Comparison of ENCODE assay signal across 24 cellular contexts in genomic region chr16:152141-153128, GRCh38. TPM values are rescaled to one million over a fixed set of nuclear protein-coding genes. Genes with fewer than 3 reads are reported as not detected.
DNase-seq lines count a peak whose midpoint lies in the region; ATAC-seq, FAIRE-seq and TF ChIP-seq lines count a peak whose summit lies in the region.
"Had no signal": no experiment of that assay in that cellular context is flagged by ENCODE, and none has a peak within 500 bp of the region (broad histone marks: within the 10 kb centered on the region; RNA-seq: fewer than 3 reads in every experiment).

Gene HBZ (plus strand): TSS chr16:152644. CDS start chr16:152910, 266 bp downstream.

- H3K9me3 Mint-ChIP-seq in neural crest cell, result no peaks in the 10 kb centered on the region
- no peaks in the 10 kb centered on the region for H3K9me3 Mint-ChIP-seq in activated naive CD4-positive, alpha-beta T cell treated with anti-CD3 and anti-CD28 coated beads for 36 hours
- H3K9me3 Mint-ChIP-seq: naive thymus-derived CD4-positive, alpha-beta T cell had no signal

- H3K9ac ChIP-seq in BLaER1, result no peak within 1 kb of the TSS
- H3K9ac ChIP-seq in K562 (ENCODE audit: insufficient read depth in 1 of 2, low read depth in 2 of 2, low read length in 2 of 2), result peak within 1 kb of the TSS; percentile 36 to 73; a peak in 3 of 4 replicates
- H3K9ac ChIP-seq: KMS-11 had no signal

- H3K27me3 ChIP-seq in BLaER1 (peaks cover 35% of the 10 kb centered on the region), K562 (ENCODE audit: control insufficient read depth in 2 of 2, insufficient read depth in 2 of 2, low read length in 2 of 2) (no peaks in the 10 kb centered on the region), esophagus muscularis mucosa (peaks cover 3 to 63% (median 28%) of the 10 kb centered on the region in 4 donors)
- H3K27me3 ChIP-seq: right lobe of liver had no signal

- 24% methylated on average over 13 of the region's 17 CpGs for WGBS in K562 (ENCODE audit: insufficient coverage, low coverage, missing lambda C conversion rate)
- 64% methylated on average over 10 of the region's 17 CpGs for WGBS in esophagus muscularis mucosa

- intact Hi-C loops in K562 (cut with micrococcal nuclease), result no loop called here
- intact Hi-C loops in esophagus muscularis mucosa (cut with DNase I), result no loop called here
- intact Hi-C loops in activated naive CD4-positive, alpha-beta T cell treated with anti-CD3 and anti-CD28 coated beads for 36 hours (cut with micrococcal nuclease), result no loop called here

- peaks cover 77% of the 10 kb centered on the region for H3K27me3 Mint-ChIP-seq in neural crest cell (ENCODE audit: low read depth)
- H3K27me3 Mint-ChIP-seq in activated naive CD4-positive, alpha-beta T cell treated with anti-CD3 and anti-CD28 coated beads for 36 hours (ENCODE audit: low read depth), result peaks cover 23% of the 10 kb centered on the region

- H3K4me2 ChIP-seq in BLaER1, result peak within 1 kb of the TSS; percentile 53
- peak within 1 kb of the TSS; percentile 67 for H3K4me2 ChIP-seq in K562 (ENCODE audit: insufficient read depth, low read length)
- H3K4me2 ChIP-seq: KMS-11 had no signal

- H3K4me1 Mint-ChIP-seq in neural crest cell, result peaks cover 7% of the 10 kb centered on the region
- H3K4me1 Mint-ChIP-seq in activated naive CD4-positive, alpha-beta T cell treated with anti-CD3 and anti-CD28 coated beads for 36 hours (ENCODE audit: low read depth), result peaks cover 7% of the 10 kb centered on the region

- POLR2A ChIA-PET in K562 (lab: Yijun Ruan, JAX), result interaction anchor here (1.0 kb wide), 1 partner anchor 9 kb away, joined by 3 read pairs; no protein-coding TSS in a partner anchor

- H4K20me1 ChIP-seq in BLaER1 (no peaks in the 10 kb centered on the region), K562 (replicated peaks; ENCODE audit: control insufficient read depth, insufficient read depth, low read length) (no peaks in the 10 kb centered on the region)

- FAIRE-seq in K562 (lab: Jason Lieb, UNC), result peak; percentile 88
- FAIRE-seq: kidney, TTC549 had no signal

- TF ChIP-seq EP300 in K562 (IDR thresholded peaks at IDR 0.05; ENCODE audit: low read length), result no peak
- TF ChIP-seq EP300 in esophagus muscularis mucosa (IDR thresholded peaks at IDR 0.05), result no peak

- DNase-seq in GM12865 (ENCODE audit: low read depth) (peak; percentile 28), K562 (ENCODE audit: extremely low read depth in 1 of 4, low spot score in 3 of 4) (peak; percentile 71 to 86 (median 80)), neural crest cell (ENCODE audit: low read depth, low spot score) (no peak), esophagus muscularis mucosa (ENCODE audit: extremely low spot score) (no peak), amygdala (lab: John Stamatoyannopoulos, UW) (no peak), AG08396 (ENCODE audit: low spot score) (no peak)
- DNase-seq in activated naive CD4-positive, alpha-beta T cell treated with anti-CD3 and anti-CD28 coated beads for 36 hours, result no peak
- DNase-seq: CD4-positive, alpha-beta memory T cell; kidney; mesenchymal stem cell; naive thymus-derived CD4-positive, alpha-beta T cell; NCI-H1694 treated with DMSO at 0.1 percent for 48 hours; PC-3; SHP77 treated with DMSO at 0.1 percent for 48 hours had no signal

- in situ Hi-C loops in K562 (cut with MboI), result no loop called here

- no TSS peak for BruUV-seq in K562 (replicated peaks; lab: Mats Ljungman, UMichigan)

- H3K36me3 ChIP-seq in BLaER1 (no peaks in the 10 kb centered on the region), K562 (ENCODE audit: control insufficient read depth, insufficient read depth, low read length) (no peaks in the 10 kb centered on the region), esophagus muscularis mucosa (no peaks in the 10 kb centered on the region)
- H3K36me3 ChIP-seq: right lobe of liver, suprapubic skin had no signal

- H3K79me2 ChIP-seq in K562 (ENCODE audit: control insufficient read depth, insufficient read depth, low read length), result peaks cover 2% of the 10 kb centered on the region; the same call in 1 of the 3 replicates

- H3K4me3 ChIP-seq in BLaER1 (no peak within 1 kb of the TSS), GM12865 (ENCODE audit: low read depth, low read length) (no peak within 1 kb of the TSS), K562 (peak within 1 kb of the TSS; percentile 26), esophagus muscularis mucosa (no peak within 1 kb of the TSS)
- H3K4me3 ChIP-seq: coronary artery, right lobe of liver had no signal

- CTCF ChIA-PET in K562 (lab: Yijun Ruan, JAX; ENCODE audit: low intra/inter-chr PET ratio), result no interaction called here
- CTCF ChIA-PET in activated naive CD4-positive, alpha-beta T cell treated with anti-CD3 and anti-CD28 coated beads for 36 hours (lab: Charles Lee), result no interaction called here

- TF ChIP-seq CTCF in GM12865 (IDR thresholded peaks at IDR 0.05; ENCODE audit: insufficient read depth, low read depth, low read length, missing control alignments) (no peak), K562 (IDR thresholded peaks at IDR 0.05 in 2 of 3, conservative IDR thresholded peaks at IDR 0.05 in 1 of 3; ENCODE audit: insufficient read depth in 2 of 3, low read depth in 1 of 3, low read length in 3 of 3) (no peak), neural crest cell (conservative IDR thresholded peaks at IDR 0.05) (no peak), esophagus muscularis mucosa (IDR thresholded peaks at IDR 0.05) (no peak)

- peak; percentile 66 for TF ChIP-seq POLR2A in K562 (conservative IDR thresholded peaks at IDR 0.05)
- TF ChIP-seq POLR2A in esophagus muscularis mucosa (IDR thresholded peaks at IDR 0.05; ENCODE audit: low read depth), result no peak

- H2AFZ ChIP-seq in K562 (ENCODE audit: low read depth, low read length), result no peak within 1 kb of the TSS

- peak; percentile 84 for ATAC-seq in K562
- ATAC-seq: naive thymus-derived CD4-positive, alpha-beta T cell; PC-3 had no signal

- H3K27ac ChIP-seq in BLaER1, result no peak within 1 kb of the TSS
- H3K27ac ChIP-seq in K562 (ENCODE audit: extremely low read depth, low read depth, low read length), result peak within 1 kb of the TSS; percentile 1; the same call in 2 of the 3 replicates
- no peak within 1 kb of the TSS for H3K27ac ChIP-seq in esophagus muscularis mucosa (replicated peaks in 1 of 4)
- H3K27ac ChIP-seq: coronary artery, KMS-11, right lobe of liver, suprapubic skin had no signal

- no peaks in the 10 kb centered on the region for H3K36me3 Mint-ChIP-seq in neural crest cell (ENCODE audit: low read depth)
- no peaks in the 10 kb centered on the region for H3K36me3 Mint-ChIP-seq in activated naive CD4-positive, alpha-beta T cell treated with anti-CD3 and anti-CD28 coated beads for 36 hours (ENCODE audit: low read depth)
- H3K36me3 Mint-ChIP-seq: CD4-positive, alpha-beta memory T cell had no signal

- H3K9me3 ChIP-seq in BLaER1 (no peaks in the 10 kb centered on the region), K562 (replicated peaks; ENCODE audit: control insufficient read depth, insufficient read depth, low read depth, low read length) (0 out of 2 replicates have a peak, but pooled peaks cover 2% of the 10 kb centered on the region), esophagus muscularis mucosa (no peaks in the 10 kb centered on the region)
- H3K9me3 ChIP-seq: right lobe of liver, suprapubic skin had no signal

- H3K4me3 Mint-ChIP-seq in neural crest cell, result peak within 1 kb of the TSS; percentile 65
- H3K4me3 Mint-ChIP-seq in activated naive CD4-positive, alpha-beta T cell treated with anti-CD3 and anti-CD28 coated beads for 36 hours, result no peak within 1 kb of the TSS

- H3K27ac Mint-ChIP-seq in neural crest cell (ENCODE audit: unreplicated experiment), result no peak within 1 kb of the TSS
- no peak within 1 kb of the TSS for H3K27ac Mint-ChIP-seq in activated naive CD4-positive, alpha-beta T cell treated with anti-CD3 and anti-CD28 coated beads for 36 hours

- H3K9me1 ChIP-seq in K562 (ENCODE audit: control insufficient read depth, insufficient read depth, low read length), result no peaks in the 10 kb centered on the region

- TF ChIP-seq RAD21 in K562 (CRISPR knock-in tag; conservative IDR thresholded peaks at IDR 0.05 in 1 of 2, IDR thresholded peaks at IDR 0.05 in 1 of 2), result no peak

- peaks cover 8% of the 10 kb centered on the region for H3K4me1 ChIP-seq in BLaER1
- peaks cover 28% of the 10 kb centered on the region in 2 experiments; a peak in 4 of 5 replicates for H3K4me1 ChIP-seq in K562 (replicated peaks in 1 of 2; ENCODE audit: control insufficient read depth in 2 of 2, insufficient read depth in 2 of 2, low read length in 2 of 2)
- peaks cover 8 to 11% (median 10%) of the 10 kb centered on the region in 4 donors for H3K4me1 ChIP-seq in esophagus muscularis mucosa

RNA-seq across cellular contexts. Expression of gene HBZ, which starts in this region (rescaled TPM):
- 24.8 and 31.8 TPM in 2 replicates for total RNA-seq in K562 (2011; cell fraction: chromatin; rRNA removed; ENCODE audit: low replicate concordance)
- 215 and 289 TPM in 2 replicates for total RNA-seq in K562 (2011; cell fraction: nucleolus; rRNA removed)
- 142 and 150 TPM in 2 replicates for total RNA-seq in K562 (2011; cell fraction: nucleoplasm; rRNA removed)
- total RNA-seq in K562 (2014; rRNA removed) (207 and 227 TPM in 2 replicates), K562 (2014; rRNA removed; fragmentation: Illumina TruSeq; extraction: Trizol) (35.6 and 63.2 TPM in 2 replicates), K562 (2015; rRNA removed; fragmentation: Illumina TruSeq; extraction: Trizol) (53.5 and 58.0 TPM in 2 replicates), K562 (2021) (480 and 495 TPM in 2 replicates), neural crest cell (not detected in 2 replicates), esophagus muscularis mucosa (not detected)
- polyA plus RNA-seq in K562 (2011; rRNA removed) (610 and 640 TPM in 2 replicates), K562 (2014; fragmentation: Illumina TruSeq; extraction: Trizol) (101 and 278 TPM in 2 replicates), K562 (2014; fragmentation: Nextera tagmentation; extraction: Ambion mirVana) (100 to 1,000 TPM in 1 of 2 experiments, 10 to 100 TPM in 1; 80.7 to 113 TPM), K562 (2014; rRNA removed) (365 and 410 TPM in 2 replicates)
- 883 and 4,551 TPM in 2 replicates for polyA plus RNA-seq in K562 (2011; cell fraction: cytosol; rRNA removed)
- polyA plus RNA-seq in K562 (2011; cell fraction: nucleus; rRNA removed), result 162 and 437 TPM in 2 replicates
- polyA plus RNA-seq in K562 (2012), result 135 and 513 TPM in 2 replicates
- polyA minus RNA-seq in K562 (2011; rRNA and poly(A)+ RNA removed), result 45.2 and 140 TPM in 2 replicates
- polyA minus RNA-seq in K562 (2011; cell fraction: cytosol; rRNA and poly(A)+ RNA removed), result 516 and 634 TPM in 2 replicates
- polyA minus RNA-seq in K562 (2011; cell fraction: nucleus; rRNA and poly(A)+ RNA removed), result 180 and 270 TPM in 2 replicates
- not detected for total RNA-seq in activated naive CD4-positive, alpha-beta T cell treated with anti-CD3 and anti-CD28 coated beads for 36 hours
- total RNA-seq: CD4-positive, alpha-beta memory T cell; fibroblast of lung; glomerular endothelial cell; HT-29; kidney; naive thymus-derived CD4-positive, alpha-beta T cell; PC-3; suprapubic skin had no signal
- polyA plus RNA-seq: AG04450; CD4-positive, alpha-beta memory T cell; fibroblast of lung; naive thymus-derived CD4-positive, alpha-beta T cell had no signal

Comparison
In these comparisons a context has a peak if more than half of its experiments do, and no peak if none do; other contexts are left out.
1. RNA of gene HBZ (total RNA-seq): 24.8 to 495 TPM in K562; not detected in neural crest cell and not detected in activated naive CD4-positive, alpha-beta T cell treated with anti-CD3 and anti-CD28 coated beads for 36 hours; every median in the first group is over 10 times any median in the second.
2. DNase-seq: peak in GM12865 (single experiment) and K562 (4 of 4); none in neural crest cell (single experiment), esophagus muscularis mucosa (single experiment), activated naive CD4-positive, alpha-beta T cell treated with anti-CD3 and anti-CD28 coated beads for 36 hours (single experiment), amygdala (0 of 56) and AG08396 (single experiment).